ENCODE assay signal across 10 cellular contexts in the genomic region with DNA sequence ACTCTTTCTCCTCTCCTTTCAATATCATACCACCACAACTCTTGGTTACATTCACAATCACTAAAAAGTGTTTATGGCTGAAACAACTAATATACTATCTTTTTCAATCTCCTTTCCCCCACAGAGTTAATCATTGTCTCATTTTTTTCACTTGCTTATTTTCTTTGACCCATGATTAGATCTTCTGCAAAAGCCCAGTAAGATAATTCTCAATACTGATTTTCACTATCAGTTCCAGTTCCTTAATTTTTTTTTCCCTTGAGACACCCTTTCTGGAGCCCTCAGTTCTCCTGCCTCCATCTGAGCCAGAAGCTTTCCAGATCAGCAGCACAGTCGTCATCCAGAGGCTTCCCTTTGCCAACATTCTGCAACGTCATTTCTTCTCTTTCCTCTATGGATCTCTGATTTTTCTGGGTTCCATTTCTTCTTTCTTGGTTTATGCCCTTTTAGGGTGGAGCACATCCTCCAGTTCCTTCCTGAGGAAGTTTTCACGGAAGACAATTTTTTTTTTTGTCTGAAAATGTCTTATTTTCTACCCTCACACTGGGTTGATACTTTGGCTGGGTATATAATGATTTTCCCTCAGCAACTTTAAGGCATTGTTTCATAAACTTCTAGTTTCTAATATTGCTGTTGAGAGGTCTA.
A peak's percentile ranks its signal among the peaks of the same experiment; 100 is the strongest.
DNase-seq lines count a peak whose midpoint lies in the region; ATAC-seq and TF ChIP-seq lines count a peak whose summit lies in the region.
"Had no signal": no experiment of that assay in that cellular context is flagged by ENCODE, and none has a peak within 500 bp of the region (broad histone marks: within the 10 kb centered on the region; RNA-seq: fewer than 3 reads in every experiment).

No MANE protein-coding gene starts in this region.

- H3K9me3 Mint-ChIP-seq in progenitor cell of endocrine pancreas (ENCODE audit: low read depth), result peaks cover 21% of the 10 kb centered on the region
- peaks cover 5% of the 10 kb centered on the region for H3K9me3 Mint-ChIP-seq in activated T-cell treated with anti-CD3 and anti-CD28 coated beads, Interleukin-2, amount 50 U/mL, for 24 hours

- H3K4me3 ChIP-seq in A673 (ENCODE audit: low read depth, low read length, poor library complexity, severe bottlenecking) (no peak overlapping the region), brain microvascular endothelial cell (ENCODE audit: low read depth, low read length) (no peak overlapping the region)
- H3K4me3 ChIP-seq: adrenal gland had no signal

- no peak for DNase-seq in progenitor cell of endocrine pancreas (ENCODE audit: low spot score, unreplicated experiment)
- DNase-seq in activated T-cell treated with anti-CD3 and anti-CD28 coated beads, Interleukin-2, amount 50 U/mL, for 24 hours, result no peak
- no peak for DNase-seq in A673 (ENCODE audit: low spot score)
- DNase-seq in brain microvascular endothelial cell, result no peak
- DNase-seq: adrenal gland, NCI-H82 had no signal

- H3K27ac ChIP-seq in A673 (ENCODE audit: low read depth, low read length, poor library complexity, severe bottlenecking) (no peak overlapping the region), brain microvascular endothelial cell (no peak overlapping the region)
- H3K27ac ChIP-seq: VCaP had no signal

- CTCF ChIA-PET in A673 (lab: Charles Lee), result no interaction called here

- H3K27ac Mint-ChIP-seq in progenitor cell of endocrine pancreas, result peak overlapping the region; percentile 49
- no peak overlapping the region for H3K27ac Mint-ChIP-seq in activated T-cell treated with anti-CD3 and anti-CD28 coated beads, Interleukin-2, amount 50 U/mL, for 24 hours

- H3K9me3 ChIP-seq in A673 (ENCODE audit: low read depth, low read length, poor library complexity, severe bottlenecking), result peaks cover 2% of the 10 kb centered on the region
- H3K9me3 ChIP-seq: adrenal gland had no signal

- TF ChIP-seq CTCF in progenitor cell of endocrine pancreas (IDR thresholded peaks at IDR 0.05; ENCODE audit: unreplicated experiment) (no peak), A673 (conservative IDR thresholded peaks at IDR 0.05; ENCODE audit: low read depth, low read length) (no peak), brain microvascular endothelial cell (IDR thresholded peaks at IDR 0.05; ENCODE audit: low read depth, low read length, missing control alignments) (no peak)

- H3K27me3 Mint-ChIP-seq in progenitor cell of endocrine pancreas, result no peaks in the 10 kb centered on the region
- peaks cover 40% of the 10 kb centered on the region for H3K27me3 Mint-ChIP-seq in activated T-cell treated with anti-CD3 and anti-CD28 coated beads, Interleukin-2, amount 50 U/mL, for 24 hours

- peak; percentile 68 for ATAC-seq in GM18909 (IDR thresholded peaks at IDR 0.05; ENCODE audit: poor library complexity, unreplicated experiment)
- ATAC-seq in HG02571 (IDR thresholded peaks at IDR 0.05; ENCODE audit: unreplicated experiment), result peak; percentile 57
- peak; percentile 66 for ATAC-seq in HG03571 (IDR thresholded peaks at IDR 0.05; ENCODE audit: unreplicated experiment)

- in situ Hi-C loops in brain microvascular endothelial cell (cut with HindIII; ENCODE audit: low pct_ligation_motif_present, low sequenced_read_pairs), result no loop called here

- no peak overlapping the region for H3K4me3 Mint-ChIP-seq in progenitor cell of endocrine pancreas (ENCODE audit: low read depth)
- no peak overlapping the region for H3K4me3 Mint-ChIP-seq in activated T-cell treated with anti-CD3 and anti-CD28 coated beads, Interleukin-2, amount 50 U/mL, for 24 hours

- peaks cover 15% of the 10 kb centered on the region for H3K36me3 Mint-ChIP-seq in progenitor cell of endocrine pancreas (ENCODE audit: insufficient read depth)
- H3K36me3 Mint-ChIP-seq in activated T-cell treated with anti-CD3 and anti-CD28 coated beads, Interleukin-2, amount 50 U/mL, for 24 hours (ENCODE audit: low read depth), result peaks cover 2% of the 10 kb centered on the region

- H3K4me1 Mint-ChIP-seq in progenitor cell of endocrine pancreas (ENCODE audit: low read depth), result peaks cover 8% of the 10 kb centered on the region
- peaks cover 23% of the 10 kb centered on the region for H3K4me1 Mint-ChIP-seq in activated T-cell treated with anti-CD3 and anti-CD28 coated beads, Interleukin-2, amount 50 U/mL, for 24 hours (ENCODE audit: low read depth)

- POLR2A ChIA-PET in A673 (lab: Charles Lee; ENCODE audit: low non-redundant PET), result no interaction called here

- intact Hi-C loops in A673 (cut with micrococcal nuclease; ENCODE audit: unreplicated experiment), result no loop called here

- no peaks in the 10 kb centered on the region for H3K27me3 ChIP-seq in A673 (replicated peaks; ENCODE audit: insufficient read depth, low read depth, low read length, poor library complexity)
- no peaks in the 10 kb centered on the region for H3K27me3 ChIP-seq in brain microvascular endothelial cell (replicated peaks)
- H3K27me3 ChIP-seq: adrenal gland had no signal

- BruUV-seq in A673 (replicated peaks; lab: Mats Ljungman, UMichigan), result no TSS peak

- H3K36me3 ChIP-seq in A673 (ENCODE audit: insufficient read depth, low read length, poor library complexity, severe bottlenecking) (no peaks in the 10 kb centered on the region), brain microvascular endothelial cell (replicated peaks) (no peaks in the 10 kb centered on the region)
- H3K36me3 ChIP-seq: adrenal gland had no signal

- no peaks in the 10 kb centered on the region for H3K4me1 ChIP-seq in A673 (ENCODE audit: insufficient read depth, low read length, poor library complexity, severe bottlenecking)
